In genomic region chr6:42374027-42374669, GRCh38 we compare ENCODE assay signal across 15 cellular contexts.
DNase-seq lines count a peak whose midpoint lies in the region; ATAC-seq, FAIRE-seq and TF ChIP-seq lines count a peak whose summit lies in the region.
"Had no signal": no experiment of that assay in that cellular context is flagged by ENCODE, and none has a peak within 500 bp of the region (broad histone marks: within the 10 kb centered on the region; RNA-seq: fewer than 3 reads in every experiment).

No MANE protein-coding gene starts in this region.

- H3K36me3 Mint-ChIP-seq in CD14-positive monocyte (peaks cover 0 to 2% of the 10 kb centered on the region in 2 donors), T-helper 17 cell (ENCODE audit: low read depth) (no peaks in the 10 kb centered on the region)
- H3K36me3 Mint-ChIP-seq: WTC11 had no signal

- H3K9me3 Mint-ChIP-seq in CD14-positive monocyte, result no peaks in the 10 kb centered on the region
- H3K9me3 Mint-ChIP-seq: WTC11 had no signal

- H3K27me3 ChIP-seq in keratinocyte (ENCODE audit: control insufficient read depth, extremely low read depth, insufficient read depth, low read length), result no peaks in the 10 kb centered on the region
- H3K27me3 ChIP-seq: ascending aorta, ovary had no signal

- dilution Hi-C loops in keratinocyte (cut with MboI; ENCODE audit: extremely low pct_ligation_motif_present, low sequenced_read_pairs), result no loop called here

- FAIRE-seq in keratinocyte (lab: Jason Lieb, UNC), result no peak
- FAIRE-seq: H54 had no signal

- H3K27ac ChIP-seq in keratinocyte (ENCODE audit: control insufficient read depth, insufficient read depth, low read length), result peak overlapping the region; percentile 19
- H3K27ac ChIP-seq: ascending aorta, ovary had no signal

- H3K4me3 ChIP-seq in keratinocyte (ENCODE audit: control insufficient read depth in 2 of 3, extremely low read depth in 1 of 3, insufficient read depth in 2 of 3, low read depth in 1 of 3, low read length in 3 of 3), result no peak overlapping the region
- H3K4me3 ChIP-seq: ascending aorta, ovary had no signal

- H3K4me3 Mint-ChIP-seq in CD14-positive monocyte (peak overlapping the region; percentile 63 to 65), T-helper 17 cell (peak overlapping the region; percentile 68)
- H3K4me3 Mint-ChIP-seq: WTC11 had no signal

- no peak overlapping the region for H2AFZ ChIP-seq in keratinocyte (ENCODE audit: control insufficient read depth, low read length)

- no peak overlapping the region for H3K9ac ChIP-seq in keratinocyte (ENCODE audit: control insufficient read depth, extremely low read depth, insufficient read depth, low read length)

- intact Hi-C loops in CD14-positive monocyte (cut with micrococcal nuclease), result no loop called here

- H3K27me3 Mint-ChIP-seq in CD14-positive monocyte (ENCODE audit: low read depth in 3 of 3), result no peaks in the 10 kb centered on the region
- H3K27me3 Mint-ChIP-seq in T-helper 17 cell, result no peaks in the 10 kb centered on the region

- peaks cover 12% of the 10 kb centered on the region for H3K4me1 ChIP-seq in keratinocyte (ENCODE audit: control insufficient read depth, extremely low read depth, insufficient read depth, low read length)
- H3K4me1 ChIP-seq: ascending aorta had no signal

- H3K27ac Mint-ChIP-seq in CD14-positive monocyte (peak overlapping the region; percentile 66 to 92 (median 91)), T-helper 17 cell (peak overlapping the region; percentile 62)
- H3K27ac Mint-ChIP-seq: WTC11 had no signal

- ATAC-seq in T-helper 17 cell (peak; percentile 65), HG02588 (IDR thresholded peaks at IDR 0.05; ENCODE audit: unreplicated experiment) (no peak), GM18517 (IDR thresholded peaks at IDR 0.05; ENCODE audit: unreplicated experiment) (no peak)
- ATAC-seq: left lobe of liver, WTC11 had no signal

- TF ChIP-seq CTCF in CD14-positive monocyte (IDR thresholded peaks at IDR 0.05) (no peak), keratinocyte (optimal IDR thresholded peaks at IDR 0.05 in 1 of 3, IDR thresholded peaks at IDR 0.05 in 1 of 3, conservative IDR thresholded peaks at IDR 0.05 in 1 of 3; ENCODE audit: extremely low read depth in 1 of 3, insufficient read depth in 2 of 3, low read length in 3 of 3) (no peak)

- DNase-seq in CD14-positive monocyte (ENCODE audit: low spot score), result no peak
- DNase-seq in GF-D8 (lab: John Stamatoyannopoulos, UW), result peak; percentile 47
- no peak for DNase-seq in T-helper 17 cell
- no peak for DNase-seq in keratinocyte (ENCODE audit: low read depth, low spot score)
- no peak for DNase-seq in OCI-M2 (lab: John Stamatoyannopoulos, UW; ENCODE audit: unreplicated experiment)
- DNase-seq in HuH-7.5 (ENCODE audit: low spot score), result no peak
- DNase-seq: ovary; RPMI8226; stimulated activated naive CD4-positive, alpha-beta T cell treated with Interleukin-2 at 50 U/mL for 16 hours had no signal

- H3K9me1 ChIP-seq in keratinocyte (ENCODE audit: control insufficient read depth, extremely low read depth, insufficient read depth, low read length), result no peaks in the 10 kb centered on the region

- no peaks in the 10 kb centered on the region for H3K9me3 ChIP-seq in T-helper 17 cell (ENCODE audit: control insufficient read depth, low read length, poor library complexity, severe bottlenecking)
- H3K9me3 ChIP-seq in keratinocyte (ENCODE audit: control insufficient read depth, low read depth, low read length), result no peaks in the 10 kb centered on the region
- H3K9me3 ChIP-seq: ascending aorta, ovary had no signal

- H3K4me1 Mint-ChIP-seq in CD14-positive monocyte (peaks cover 80% of the 10 kb centered on the region), T-helper 17 cell (peaks cover 41% of the 10 kb centered on the region)

- peaks cover 13% of the 10 kb centered on the region for H3K79me2 ChIP-seq in keratinocyte (ENCODE audit: control insufficient read depth, insufficient read depth, low read length)

- no peak overlapping the region for H3K4me2 ChIP-seq in keratinocyte (ENCODE audit: control insufficient read depth, extremely low read depth, insufficient read depth, low read depth, low read length)

- no peaks in the 10 kb centered on the region for H4K20me1 ChIP-seq in keratinocyte (ENCODE audit: control insufficient read depth, extremely low read depth, insufficient read depth, low read length)

- no peaks in the 10 kb centered on the region for H3K36me3 ChIP-seq in keratinocyte (ENCODE audit: control insufficient read depth in 2 of 2, extremely low read depth in 1 of 2, insufficient read depth in 2 of 2, low read length in 2 of 2)
- H3K36me3 ChIP-seq: ascending aorta, ovary had no signal
